18 cellular contexts compared by ENCODE assay signal in the genomic region with DNA sequence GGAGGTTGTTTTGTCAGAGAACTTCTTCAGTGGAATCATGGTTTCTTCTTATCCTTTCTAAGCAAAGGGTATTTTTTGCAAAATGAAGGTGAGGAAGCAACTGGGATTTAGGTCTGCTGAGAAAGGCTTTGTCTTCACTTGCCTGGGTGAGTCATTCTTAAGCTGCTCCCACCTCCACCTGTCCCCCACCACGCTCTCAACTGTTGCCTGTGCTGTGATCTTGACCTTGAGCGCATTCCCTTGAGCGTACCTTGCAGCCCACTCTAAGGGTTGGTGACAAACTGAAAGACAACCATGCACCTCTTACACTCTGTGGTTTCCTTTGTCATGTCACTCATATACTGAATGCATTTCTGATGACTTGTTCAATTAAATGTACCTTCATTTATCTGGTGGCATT.
A peak's percentile ranks its signal among the peaks of the same experiment; 100 is the strongest.
DNase-seq lines count a peak whose midpoint lies in the region; ATAC-seq and TF ChIP-seq lines count a peak whose summit lies in the region.
"Had no signal": no experiment of that assay in that cellular context is flagged by ENCODE, and none has a peak within 500 bp of the region (broad histone marks: within the 10 kb centered on the region; RNA-seq: fewer than 3 reads in every experiment).

No MANE protein-coding gene starts in this region.

- H3K9me3 ChIP-seq in mammary epithelial cell (replicated peaks; ENCODE audit: insufficient read depth, low read length), result no peaks in the 10 kb centered on the region
- H3K9me3 ChIP-seq: BLaER1 had no signal

- H3K9ac ChIP-seq in mammary epithelial cell (ENCODE audit: insufficient read depth, low read length) (no peak overlapping the region), mesendoderm (ENCODE audit: low read length) (no peak overlapping the region)
- H3K9ac ChIP-seq: BLaER1 had no signal

- H2BK120ac ChIP-seq in mesendoderm (ENCODE audit: low read depth, low read length), result no peak overlapping the region

- dilution Hi-C loops in mammary epithelial cell (cut with HindIII; ENCODE audit: low sequenced_read_pairs), result no loop called here

- no peak overlapping the region for H2BK5ac ChIP-seq in mesendoderm (ENCODE audit: low read length)

- H2AK5ac ChIP-seq in mesendoderm (ENCODE audit: low read length), result no peak overlapping the region

- no peak overlapping the region for H4K8ac ChIP-seq in mesendoderm (ENCODE audit: low read depth, low read length)

- in situ Hi-C loops in mammary epithelial cell (cut with MboI; ENCODE audit: low sequenced_read_pairs in 2 of 2) (no loop called here), KBM-7 (cut with MboI; ENCODE audit: low pct_unique_long_range_greater_than_20kb, low sequenced_read_pairs) (no loop called here)

- H3K36me3 ChIP-seq in mammary epithelial cell (ENCODE audit: insufficient read depth, low read length), result no peaks in the 10 kb centered on the region
- no peaks in the 10 kb centered on the region for H3K36me3 ChIP-seq in mesendoderm (ENCODE audit: control insufficient read depth, insufficient read depth, low read length)
- H3K36me3 ChIP-seq: BLaER1 had no signal

- H4K5ac ChIP-seq in mesendoderm (ENCODE audit: low read length), result no peak overlapping the region

- H3K9me3 Mint-ChIP-seq in MCF 10A (ENCODE audit: unreplicated experiment), result no peaks in the 10 kb centered on the region
- H3K9me3 Mint-ChIP-seq: GM23338 had no signal

- H3K23ac ChIP-seq in mesendoderm (ENCODE audit: low read length), result no peak overlapping the region

- intact Hi-C loops in mammary epithelial cell (cut with micrococcal nuclease) (no loop called here), MCF 10A (cut with micrococcal nuclease) (no loop called here)

- H2AFZ ChIP-seq in mammary epithelial cell (ENCODE audit: low read depth, low read length), result no peak overlapping the region
- H2AFZ ChIP-seq: GM23338 had no signal

- H3K18ac ChIP-seq in mesendoderm (ENCODE audit: low read length), result no peak overlapping the region

- no peak overlapping the region for H3K4me3 Mint-ChIP-seq in MCF 10A (ENCODE audit: unreplicated experiment)
- H3K4me3 Mint-ChIP-seq: CD14-positive monocyte; CD4-positive, alpha-beta memory T cell; GM23338; HFFc6 had no signal

- BruUV-seq in mammary epithelial cell (replicated peaks; lab: Mats Ljungman, UMichigan), result no TSS peak
- no TSS peak for BruUV-seq in MCF 10A (replicated peaks; lab: Mats Ljungman, UMichigan)

- H3K4me1 ChIP-seq in mammary epithelial cell (ENCODE audit: insufficient read depth, low read length) (no peaks in the 10 kb centered on the region), mesendoderm (ENCODE audit: control insufficient read depth, low read depth, low read length) (no peaks in the 10 kb centered on the region)
- H3K4me1 ChIP-seq: BLaER1 had no signal

- no peaks in the 10 kb centered on the region for H3K27me3 ChIP-seq in mammary epithelial cell (ENCODE audit: insufficient read depth, low read length)
- H3K27me3 ChIP-seq in mesendoderm (ENCODE audit: insufficient read depth, low read length, poor library complexity), result no peaks in the 10 kb centered on the region
- H3K27me3 ChIP-seq: BLaER1 had no signal

- H3K27ac ChIP-seq in mammary epithelial cell (ENCODE audit: insufficient read depth, low read depth, low read length), result no peak overlapping the region
- no peak overlapping the region for H3K27ac ChIP-seq in mesendoderm (ENCODE audit: low read depth, low read length)
- H3K27ac ChIP-seq: BLaER1 had no signal

- no peaks in the 10 kb centered on the region for H3K79me2 ChIP-seq in mammary epithelial cell (ENCODE audit: insufficient read depth, low read length)
- no peaks in the 10 kb centered on the region for H3K79me2 ChIP-seq in mesendoderm (ENCODE audit: control insufficient read depth, insufficient read depth, low read length)

- no peak overlapping the region for H3K27ac Mint-ChIP-seq in MCF 10A (ENCODE audit: low read depth, unreplicated experiment)
- H3K27ac Mint-ChIP-seq: CD14-positive monocyte; CD4-positive, alpha-beta memory T cell; GM23338; HFFc6 had no signal

- H3K4me3 ChIP-seq in mammary epithelial cell (replicated peaks in 1 of 3; ENCODE audit: insufficient read depth in 1 of 3, low read depth in 2 of 3, low read length in 3 of 3) (no peak overlapping the region), epithelial cell of esophagus (ENCODE audit: low read length) (no peak overlapping the region), mesendoderm (ENCODE audit: low read length) (no peak overlapping the region)
- H3K4me3 ChIP-seq: BLaER1, GM23338 had no signal

- H3K4me2 ChIP-seq in mammary epithelial cell (ENCODE audit: insufficient read depth, low read depth, low read length) (no peak overlapping the region), mesendoderm (ENCODE audit: low read length) (no peak overlapping the region)
- H3K4me2 ChIP-seq: BLaER1, GM23338 had no signal

- H3K36me3 Mint-ChIP-seq in MCF 10A (ENCODE audit: insufficient read depth, unreplicated experiment), result no peaks in the 10 kb centered on the region
- H3K36me3 Mint-ChIP-seq: CD14-positive monocyte; CD4-positive, alpha-beta memory T cell had no signal

- WGBS in mammary epithelial cell (ENCODE audit: low coverage, missing lambda C conversion rate), result 81% methylated on average over 3 of the region's 3 CpGs
- WGBS in mesendoderm (ENCODE audit: extremely low coverage, insufficient coverage, low lambda C conversion rate), result no CpG with 5 or more reads among the region's 3 CpGs

- DNase-seq in mammary epithelial cell (peak; percentile 3), MCF 10A (ENCODE audit: unreplicated experiment) (no peak), epithelial cell of esophagus (ENCODE audit: low read depth) (peak; percentile 11), mesendoderm (peak; percentile 8), KBM-7 (no peak), SKM-1 (lab: John Stamatoyannopoulos, UW; ENCODE audit: unreplicated experiment) (no peak)
- DNase-seq: 8988T; CD4-positive, alpha-beta memory T cell; DMS153; DMS79; GDM1; H7; HFFc6 had no signal

- H2BK15ac ChIP-seq in mesendoderm (replicated peaks; ENCODE audit: low read depth), result no peak overlapping the region

- no peaks in the 10 kb centered on the region for H3K4me1 Mint-ChIP-seq in MCF 10A (ENCODE audit: insufficient read depth, unreplicated experiment)
- H3K4me1 Mint-ChIP-seq: CD14-positive monocyte; CD4-positive, alpha-beta memory T cell had no signal

- no peaks in the 10 kb centered on the region for H3K79me1 ChIP-seq in mesendoderm (ENCODE audit: low read length)

- no peaks in the 10 kb centered on the region for H3K27me3 Mint-ChIP-seq in MCF 10A (ENCODE audit: insufficient read depth, unreplicated experiment)
- H3K27me3 Mint-ChIP-seq: CD4-positive, alpha-beta memory T cell had no signal

- CTCF ChIA-PET in mammary epithelial cell (lab: Charles Lee; ENCODE audit: low non-redundant PET) (no interaction called here), MCF 10A (lab: Yijun Ruan, JAX) (interaction anchor here (0.9 kb wide), 2 partner anchors 12 to 295 kb away, joined by 3 to 4 read pairs; no protein-coding TSS in a partner anchor)

- H3K4ac ChIP-seq in mesendoderm (ENCODE audit: low read depth, low read length), result no peak overlapping the region

- POLR2A ChIA-PET in MCF 10A (lab: Yijun Ruan, JAX), result no interaction called here

- no peaks in the 10 kb centered on the region for H4K20me1 ChIP-seq in mammary epithelial cell (ENCODE audit: insufficient read depth, low read length)
- H4K20me1 ChIP-seq: BLaER1 had no signal

- no peak overlapping the region for H3K56ac ChIP-seq in mesendoderm (ENCODE audit: low read length)

- ATAC-seq in HG02852 (IDR thresholded peaks at IDR 0.05; ENCODE audit: unreplicated experiment), result no peak
- ATAC-seq: GM23338, HCT116 had no signal

- no peak for TF ChIP-seq CTCF in mammary epithelial cell (conservative IDR thresholded peaks at IDR 0.05 in 1 of 2, IDR thresholded peaks at IDR 0.05 in 1 of 2; ENCODE audit: extremely low read depth in 1 of 2, insufficient read depth in 1 of 2, low read depth in 1 of 2, low read length in 2 of 2)
- no peak for TF ChIP-seq CTCF in MCF 10A (IDR thresholded peaks at IDR 0.05; ENCODE audit: unreplicated experiment)
- TF ChIP-seq CTCF in epithelial cell of esophagus (IDR thresholded peaks at IDR 0.05; ENCODE audit: insufficient read depth, low read depth, low read length, missing control alignments), result no peak

Comparison
In these comparisons a context has a peak if more than half of its experiments do, and no peak if none do; other contexts are left out.
1. DNase-seq: peak in mammary epithelial cell (single experiment), epithelial cell of esophagus (single experiment) and mesendoderm (single experiment); none in MCF 10A (single experiment), KBM-7 (single experiment) and SKM-1 (single experiment).